In the genomic region with DNA sequence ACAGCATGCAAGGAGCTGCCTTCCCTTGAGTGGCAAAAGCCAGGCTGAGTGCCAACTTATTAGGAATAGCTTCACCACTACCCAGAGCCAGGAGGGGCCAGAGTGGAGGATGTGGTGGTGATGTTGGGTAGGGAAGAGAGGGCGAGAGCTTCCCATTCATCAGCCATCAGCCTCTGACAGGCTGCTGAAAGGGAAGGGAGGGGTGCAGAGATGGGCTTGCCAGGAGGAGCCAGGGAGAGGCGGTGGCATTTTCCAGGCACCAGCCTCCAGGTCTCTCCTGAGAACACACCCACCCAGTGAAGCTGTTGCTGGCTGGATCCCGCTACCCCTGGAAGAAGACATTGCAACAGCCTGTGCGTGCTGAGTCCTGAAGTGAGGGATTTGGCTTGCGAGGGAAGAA, we compare ENCODE assay signal across 24 cellular contexts.
DNase-seq lines count a peak whose midpoint lies in the region; TF ChIP-seq lines count a peak whose summit lies in the region.
"Had no signal": no experiment of that assay in that cellular context is flagged by ENCODE, and none has a peak within 500 bp of the region (broad histone marks: within the 10 kb centered on the region; RNA-seq: fewer than 3 reads in every experiment).

No MANE protein-coding gene starts in this region.

- H3K27me3 Mint-ChIP-seq in brain: peaks cover 6% of the 10 kb centered on the region

- H3K9me3 ChIP-seq in spleen: no peaks in the 10 kb centered on the region
- H3K9me3 ChIP-seq: gastrocnemius medialis, neutrophil, testis had no signal

- H3K27ac ChIP-seq in spleen: no peak overlapping the region
- H3K27ac ChIP-seq: C4-2B, gastrocnemius medialis, GM23248, hepatocyte, neutrophil, testis had no signal

- TF ChIP-seq POLR2A in spleen (IDR thresholded peaks at IDR 0.05): no peak

- DNase-seq in activated effector memory CD4-positive, alpha-beta T cell treated with anti-CD3 and anti-CD28 coated beads, Interleukin-2, amount 50 U/mL, for 16 hours: peak; percentile 30
- no peak for DNase-seq in activated effector memory CD4-positive, alpha-beta T cell treated with Interleukin-2 at 50 U/mL for 16 hours
- DNase-seq in NCI-H2029 (lab: John Stamatoyannopoulos, UW) (peak; percentile 55), spleen (peak; percentile 31), GM19238 (ENCODE audit: insufficient read length, low spot score) (no peak), NCI-H510A treated with DMSO at 0.1 percent for 48 hours (lab: John Stamatoyannopoulos, UW) (no peak)
- DNase-seq: activated CD4-positive, alpha-beta T cell treated with anti-CD3 and anti-CD28 coated beads for 36 hours; activated CD8-positive, alpha-beta T cell treated with anti-CD3 and anti-CD28 coated beads, Interleukin-2, amount 10 ng/mL, durations not matched to agents 7 days and 5 days; activated naive CD8-positive, alpha-beta T cell treated with anti-CD3 and anti-CD28 coated beads, Interleukin-2, amount 10 ng/mL, durations not matched to agents 7 days and 5 days; caudate nucleus; EL; gastrocnemius medialis; GM23248; HFFc6; mesenchymal stem cell; NCI-H510A; SHP77 treated with DMSO at 0.1 percent for 48 hours; stimulated activated naive CD4-positive, alpha-beta T cell treated with Interleukin-2 at 50 U/mL for 16 hours; testis had no signal

- H3K9me3 Mint-ChIP-seq in brain: peaks cover 0 to 9% (median 0%) of the 10 kb centered on the region in 5 experiments
- H3K9me3 Mint-ChIP-seq: activated naive CD8-positive, alpha-beta T cell treated with anti-CD3 and anti-CD28 coated beads, Interleukin-2, amount 10 ng/mL, durations not matched to agents 7 days and 5 days; dendritic cell treated with granulocyte-macrophage colony-stimulating factor and Interleukin-4, amounts not matched to agents 40 ng/mL and 50 ng/mL, for 4 days; HFFc6 had no signal

- intact Hi-C loops in spleen (cut with DNase I; ENCODE audit: low total_unique reads): no loop called here

- H3K4me1 ChIP-seq in spleen: no peaks in the 10 kb centered on the region
- H3K4me1 ChIP-seq: gastrocnemius medialis, testis had no signal

- peak overlapping the region in 3 of 5 experiments; percentile 72 to 88 (median 77) for H3K27ac Mint-ChIP-seq in brain
- H3K27ac Mint-ChIP-seq: activated CD4-positive, alpha-beta T cell treated with anti-CD3 and anti-CD28 coated beads for 36 hours; activated CD8-positive, alpha-beta T cell treated with anti-CD3 and anti-CD28 coated beads, Interleukin-2, amount 10 ng/mL, durations not matched to agents 7 days and 5 days; activated naive CD8-positive, alpha-beta T cell treated with anti-CD3 and anti-CD28 coated beads, Interleukin-2, amount 10 ng/mL, durations not matched to agents 7 days and 5 days; dendritic cell treated with granulocyte-macrophage colony-stimulating factor and Interleukin-4, amounts not matched to agents 40 ng/mL and 50 ng/mL, for 4 days; HFFc6 had no signal

- H3K36me3 Mint-ChIP-seq in brain: no peaks in the 10 kb centered on the region
- H3K36me3 Mint-ChIP-seq: activated naive CD8-positive, alpha-beta T cell treated with anti-CD3 and anti-CD28 coated beads, Interleukin-2, amount 10 ng/mL, durations not matched to agents 7 days and 5 days had no signal

- H3K27me3 ChIP-seq in spleen (replicated peaks in 1 of 7): peaks cover 0 to 97% (median 6%) of the 10 kb centered on the region in 7 donors
- H3K27me3 ChIP-seq: testis had no signal

- no peak overlapping the region for H3K4me3 ChIP-seq in spleen
- H3K4me3 ChIP-seq: gastrocnemius medialis, GM23248, hepatocyte, testis had no signal

- H3K4me1 Mint-ChIP-seq in brain: peaks cover 56% of the 10 kb centered on the region
- H3K4me1 Mint-ChIP-seq: activated CD4-positive, alpha-beta T cell treated with anti-CD3 and anti-CD28 coated beads for 36 hours; activated naive CD8-positive, alpha-beta T cell treated with anti-CD3 and anti-CD28 coated beads, Interleukin-2, amount 10 ng/mL, durations not matched to agents 7 days and 5 days had no signal

- peak overlapping the region in 2 of 5 experiments; percentile 15 to 29 for H3K4me3 Mint-ChIP-seq in brain
- H3K4me3 Mint-ChIP-seq: activated CD4-positive, alpha-beta T cell treated with anti-CD3 and anti-CD28 coated beads for 36 hours; activated CD8-positive, alpha-beta T cell treated with anti-CD3 and anti-CD28 coated beads, Interleukin-2, amount 10 ng/mL, durations not matched to agents 7 days and 5 days; activated naive CD8-positive, alpha-beta T cell treated with anti-CD3 and anti-CD28 coated beads, Interleukin-2, amount 10 ng/mL, durations not matched to agents 7 days and 5 days; dendritic cell treated with granulocyte-macrophage colony-stimulating factor and Interleukin-4, amounts not matched to agents 40 ng/mL and 50 ng/mL, for 4 days; HFFc6 had no signal

- TF ChIP-seq CTCF in brain (conservative IDR thresholded peaks at IDR 0.05) (no peak), spleen (IDR thresholded peaks at IDR 0.05 in 8 of 11, conservative IDR thresholded peaks at IDR 0.05 in 3 of 11) (no peak)

- H3K36me3 ChIP-seq in spleen: no peaks in the 10 kb centered on the region
- H3K36me3 ChIP-seq: gastrocnemius medialis, neutrophil had no signal

- WGBS in spleen, 5 donors: 60 to 88% (median 72%) methylated on average over 5 of the region's 5 CpGs

Comparison
In these comparisons a context has a peak if more than half of its experiments do, and no peak if none do; other contexts are left out.
1. DNase-seq: peak in activated effector memory CD4-positive, alpha-beta T cell treated with anti-CD3 and anti-CD28 coated beads, Interleukin-2, amount 50 U/mL, for 16 hours (single experiment), NCI-H2029 (single experiment) and spleen (single experiment); none in activated effector memory CD4-positive, alpha-beta T cell treated with Interleukin-2 at 50 U/mL for 16 hours (single experiment), GM19238 (single experiment) and NCI-H510A treated with DMSO at 0.1 percent for 48 hours (single experiment).